14 cellular contexts compared by ENCODE assay signal in genomic region chrX:69136546-69137331, GRCh38. TPM values are rescaled to one million over a fixed set of nuclear protein-coding genes. Genes with fewer than 3 reads are reported as not detected.
DNase-seq lines count a peak whose midpoint lies in the region; ATAC-seq and TF ChIP-seq lines count a peak whose summit lies in the region.
"Had no signal": no experiment of that assay in that cellular context is flagged by ENCODE, and none has a peak within 500 bp of the region (broad histone marks: within the 10 kb centered on the region; RNA-seq: fewer than 3 reads in every experiment).

No MANE protein-coding gene starts in this region.

- peak overlapping the region; percentile 98 for H3K18ac ChIP-seq in H9 (ENCODE audit: insufficient read length, low read depth, low read length)

- H3K9ac ChIP-seq in H9 (ENCODE audit: extremely low read depth, insufficient read length, low read length) (no peak overlapping the region), duodenal mucosa (ENCODE audit: low read depth in 1 of 2, low read length in 2 of 2) (no peak overlapping the region), skeletal muscle satellite cell (ENCODE audit: low read depth, low read length) (peak overlapping the region; percentile 26)

- H3K36me3 ChIP-seq in duodenal mucosa (ENCODE audit: control insufficient read depth in 1 of 2, insufficient read depth in 2 of 2, low read length in 2 of 2) (no peaks in the 10 kb centered on the region), skeletal muscle satellite cell (ENCODE audit: insufficient read depth, low read length) (no peaks in the 10 kb centered on the region)

- H2AFZ ChIP-seq in H9 (ENCODE audit: low read length), result no peak overlapping the region

- H2BK120ac ChIP-seq in H9 (ENCODE audit: low read depth, low read length, poor library complexity, severe bottlenecking), result peak overlapping the region; percentile 97

- no peaks in the 10 kb centered on the region for H3K79me2 ChIP-seq in H9 (ENCODE audit: insufficient read depth, low read length)

- H3K4me3 Mint-ChIP-seq in H9, result peak overlapping the region; percentile 47 to 64; a peak in 3 of 5 replicates
- no peak overlapping the region for H3K4me3 Mint-ChIP-seq in activated T-cell treated with anti-CD3 and anti-CD28 coated beads, Interleukin-2, amount 50 U/mL, for 24 hours

- H3K27me3 ChIP-seq in H9 (ENCODE audit: insufficient read depth, low read length) (no peaks in the 10 kb centered on the region), duodenal mucosa (ENCODE audit: control insufficient read depth in 1 of 2, insufficient read depth in 2 of 2, low read length in 2 of 2) (no peaks in the 10 kb centered on the region), skeletal muscle satellite cell (ENCODE audit: control insufficient read depth, insufficient read depth, low read length) (peaks cover 35% of the 10 kb centered on the region)

- DNase-seq in H9, result peak; percentile 46
- DNase-seq in left kidney (ENCODE audit: low read depth, low spot score), result peak; percentile 77
- DNase-seq in HPDE6-E6E7 (ENCODE audit: extremely low spot score), result no peak
- DNase-seq in activated T-cell treated with anti-CD3 and anti-CD28 coated beads, Interleukin-2, amount 50 U/mL, for 24 hours, result no peak
- DNase-seq: activated gamma-delta T cell treated with Interleukin-2 at 50 U/mL for 16 hours; CD8-positive, alpha-beta memory T cell; MM.1S; PC-3; stimulated activated CD4-positive, alpha-beta T cell treated with anti-CD3 and anti-CD28 coated beads, Interleukin-15, amount 100 ng/mL, for 24 hours had no signal

- H2AK5ac ChIP-seq in H9 (ENCODE audit: insufficient read length, low read length), result no peak overlapping the region

- H3K4me1 Mint-ChIP-seq in H9, result peaks cover 53 to 56% of the 10 kb centered on the region in 2 experiments
- no peaks in the 10 kb centered on the region for H3K4me1 Mint-ChIP-seq in activated T-cell treated with anti-CD3 and anti-CD28 coated beads, Interleukin-2, amount 50 U/mL, for 24 hours (ENCODE audit: low read depth)
- H3K4me1 Mint-ChIP-seq: CD8-positive, alpha-beta memory T cell had no signal

- peaks cover 67 to 70% of the 10 kb centered on the region in 2 experiments for H3K9me3 Mint-ChIP-seq in H9
- no peaks in the 10 kb centered on the region for H3K9me3 Mint-ChIP-seq in activated T-cell treated with anti-CD3 and anti-CD28 coated beads, Interleukin-2, amount 50 U/mL, for 24 hours
- H3K9me3 Mint-ChIP-seq: CD8-positive, alpha-beta memory T cell had no signal

- no peak for TF ChIP-seq CTCF in H9 (conservative IDR thresholded peaks at IDR 0.05)

- H3K36me3 Mint-ChIP-seq in H9 (ENCODE audit: insufficient read depth in 1 of 3, low read depth in 3 of 3), result peaks cover 0 to 2% (median 0%) of the 10 kb centered on the region in 3 experiments; a peak in 3 of 7 replicates
- H3K36me3 Mint-ChIP-seq in activated T-cell treated with anti-CD3 and anti-CD28 coated beads, Interleukin-2, amount 50 U/mL, for 24 hours (ENCODE audit: low read depth), result no peaks in the 10 kb centered on the region
- H3K36me3 Mint-ChIP-seq: CD8-positive, alpha-beta memory T cell had no signal

- peak overlapping the region; percentile 71 for H3K56ac ChIP-seq in H9 (ENCODE audit: insufficient read length, low read depth, low read length)

- H3K23ac ChIP-seq in H9 (ENCODE audit: insufficient read length, low read depth, low read length), result no peak overlapping the region

- H3K9me3 ChIP-seq in H9 (ENCODE audit: control insufficient read depth, low read depth, low read length), result no peaks in the 10 kb centered on the region
- H3K9me3 ChIP-seq in duodenal mucosa (ENCODE audit: control insufficient read depth in 1 of 2, low read length in 2 of 2), result no peaks in the 10 kb centered on the region
- H3K9me3 ChIP-seq in skeletal muscle satellite cell (replicated peaks; ENCODE audit: low read length), result no peaks in the 10 kb centered on the region

- no peak overlapping the region for H2BK20ac ChIP-seq in H9 (ENCODE audit: low read depth, low read length, poor library complexity, severe bottlenecking)

- H3K27ac ChIP-seq in H9 (ENCODE audit: insufficient read length, low read depth, low read length), result peak overlapping the region; percentile 48
- peak overlapping the region; percentile 42 for H3K27ac ChIP-seq in duodenal mucosa (ENCODE audit: low read depth, low read length)
- H3K27ac ChIP-seq: VCaP had no signal

- H3T11ph ChIP-seq in H9 (ENCODE audit: low read length), result no peak overlapping the region

- WGBS in H9 (ENCODE audit: extremely low coverage, insufficient read length, low lambda C conversion rate), result no CpG with 5 or more reads among the region's 42 CpGs

- H4K8ac ChIP-seq in H9 (replicated peaks; ENCODE audit: insufficient read length, low read depth, low read length), result no peak overlapping the region

- peak overlapping the region; percentile 70 for H4K5ac ChIP-seq in H9 (ENCODE audit: insufficient read length, low read depth, low read length)

- ATAC-seq in HG02938 (IDR thresholded peaks at IDR 0.05; ENCODE audit: unreplicated experiment) (no peak), HG03342 (IDR thresholded peaks at IDR 0.05; ENCODE audit: unreplicated experiment) (no peak)
- ATAC-seq: PC-3 had no signal

- H3K4me1 ChIP-seq in H9 (ENCODE audit: insufficient read depth, low read length) (peaks cover 15% of the 10 kb centered on the region; the same call in 1 of the 2 replicates), duodenal mucosa (ENCODE audit: control insufficient read depth in 1 of 2, insufficient read depth in 2 of 2, low read length in 2 of 2) (no peaks in the 10 kb centered on the region), skeletal muscle satellite cell (ENCODE audit: control insufficient read depth, insufficient read depth, low read length) (peaks cover 10% of the 10 kb centered on the region)

- peak overlapping the region; percentile 87 for H2BK12ac ChIP-seq in H9 (ENCODE audit: insufficient read length, low read depth, low read length)

- peak overlapping the region; percentile 55 for H3K14ac ChIP-seq in H9 (ENCODE audit: insufficient read depth, low read length)

- H4K91ac ChIP-seq in H9 (ENCODE audit: insufficient read length, low read depth, low read length), result no peak overlapping the region

- no peak overlapping the region for H2BK15ac ChIP-seq in H9 (ENCODE audit: low read depth, low read length)

- no peaks in the 10 kb centered on the region for H4K20me1 ChIP-seq in H9 (ENCODE audit: control insufficient read depth, insufficient read depth, insufficient read length)

- peak overlapping the region; percentile 93 to 97 (median 96) for H3K27ac Mint-ChIP-seq in H9
- H3K27ac Mint-ChIP-seq in activated T-cell treated with anti-CD3 and anti-CD28 coated beads, Interleukin-2, amount 50 U/mL, for 24 hours, result no peak overlapping the region
- H3K27ac Mint-ChIP-seq: CD8-positive, alpha-beta memory T cell had no signal

- H3K4me3 ChIP-seq in duodenal mucosa (ENCODE audit: low read depth in 1 of 2, low read length in 2 of 2) (no peak overlapping the region), skeletal muscle satellite cell (ENCODE audit: low read length) (no peak overlapping the region)

- no peak overlapping the region for H3K4ac ChIP-seq in H9 (ENCODE audit: low read depth, low read length)

- H2BK5ac ChIP-seq in H9 (ENCODE audit: insufficient read length, low read length), result peak overlapping the region; percentile 2

- H3K23me2 ChIP-seq in H9 (ENCODE audit: insufficient read length, low read depth, low read length, poor library complexity, severe bottlenecking), result no peaks in the 10 kb centered on the region

- no peaks in the 10 kb centered on the region for H3K79me1 ChIP-seq in H9 (ENCODE audit: insufficient read depth, low read depth, low read length, poor library complexity, severe bottlenecking)

- H3K4me2 ChIP-seq in H9 (ENCODE audit: insufficient read depth, insufficient read length, low read length) (peak overlapping the region; percentile 19), skeletal muscle satellite cell (ENCODE audit: low read length) (peak overlapping the region; percentile 47)

- peaks cover 11% of the 10 kb centered on the region for H3K27me3 Mint-ChIP-seq in H9 (ENCODE audit: low read depth)
- peaks cover 66% of the 10 kb centered on the region for H3K27me3 Mint-ChIP-seq in activated T-cell treated with anti-CD3 and anti-CD28 coated beads, Interleukin-2, amount 50 U/mL, for 24 hours

RNA-seq across cellular contexts. Expression of gene PJA1, which starts 28.5 kb away (rescaled TPM):
- 41.4 and 45.6 TPM in 2 replicates for total RNA-seq in H9 (2021)
- total RNA-seq in skeletal muscle satellite cell (2012; rRNA removed), result 9.6 and 17.0 TPM in 2 replicates

Comparison
In these comparisons a context has a peak if more than half of its experiments do, and no peak if none do; other contexts are left out.
1. DNase-seq: peak in H9 (single experiment) and left kidney (single experiment); none in HPDE6-E6E7 (single experiment) and activated T-cell treated with anti-CD3 and anti-CD28 coated beads, Interleukin-2, amount 50 U/mL, for 24 hours (single experiment).